Comparison of ENCODE assay signal across 8 cellular contexts in genomic region chr21:33299181-33299752, GRCh38. TPM values are rescaled to one million over a fixed set of nuclear protein-coding genes. Genes with fewer than 3 reads are reported as not detected.
A peak's percentile ranks its signal among the peaks of the same experiment; 100 is the strongest.
DNase-seq lines count a peak whose midpoint lies in the region; ATAC-seq and TF ChIP-seq lines count a peak whose summit lies in the region.

No MANE protein-coding gene starts in this region.

- ATAC-seq in GM19397 (IDR thresholded peaks at IDR 0.05; ENCODE audit: unreplicated experiment) (peak; percentile 56), body of pancreas (no peak)
- ATAC-seq in naive thymus-derived CD8-positive, alpha-beta T cell = peak; percentile 91 to 94

- no peak overlapping the region for H3K4me3 ChIP-seq in Jurkat, Clone E6-1 (ENCODE audit: low read length)
- H3K4me3 ChIP-seq in body of pancreas = no peak overlapping the region

- H3K36me3 Mint-ChIP-seq in CD14-positive monocyte = peaks cover 28 to 52% of the 10 kb centered on the region in 2 donors
- peaks cover 0 to 21% (median 3%) of the 10 kb centered on the region in 3 donors for H3K36me3 Mint-ChIP-seq in naive thymus-derived CD8-positive, alpha-beta T cell

- DNase-seq in CD14-positive monocyte (ENCODE audit: low spot score) = peak; percentile 76
- DNase-seq in Jurkat, Clone E6-1 (ENCODE audit: low read depth, low spot score) = peak; percentile 50
- peak; percentile 26 for DNase-seq in activated T-cell treated with anti-CD3 and anti-CD28 coated beads for 24 hours (ENCODE audit: low read depth)
- DNase-seq in naive thymus-derived CD8-positive, alpha-beta T cell = peak in 9 of 10 donors; percentile 17 to 72 (median 34)
- no peak for DNase-seq in NCI-H2081 (lab: John Stamatoyannopoulos, UW)
- no peak for DNase-seq in body of pancreas
- no peak for DNase-seq in NCI-H1417 treated with DMSO at 0.1 percent for 48 hours (lab: John Stamatoyannopoulos, UW)

- WGBS in body of pancreas, 2 donors = 65 to 85% methylated on average over 5 of the region's 5 CpGs

- TF ChIP-seq POLR2A in body of pancreas (IDR thresholded peaks at IDR 0.05) = no peak

- peaks cover 0 to 10% of the 10 kb centered on the region in 2 donors for H3K36me3 ChIP-seq in body of pancreas (replicated peaks in 1 of 2; ENCODE audit: insufficient read depth in 1 of 2, low read depth in 2 of 2)

- H3K27me3 ChIP-seq in body of pancreas = no peaks in the 10 kb centered on the region

- TF ChIP-seq CTCF in CD14-positive monocyte (IDR thresholded peaks at IDR 0.05) = peak; percentile 59
- no peak for TF ChIP-seq CTCF in body of pancreas (IDR thresholded peaks at IDR 0.05)

- peak overlapping the region; percentile 94 to 99 (median 97) for H3K27ac Mint-ChIP-seq in CD14-positive monocyte
- peak overlapping the region; percentile 80 to 90 (median 86) for H3K27ac Mint-ChIP-seq in naive thymus-derived CD8-positive, alpha-beta T cell

- intact Hi-C loops in CD14-positive monocyte (cut with micrococcal nuclease) = loop anchor here in 1 of 2 donors (5.0 kb wide), 1 partner anchor 33 kb away; no protein-coding TSS in a partner anchor
- intact Hi-C loops in body of pancreas (cut with DNase I) = no loop called here

- no peaks in the 10 kb centered on the region for H3K9me3 ChIP-seq in body of pancreas

- peaks cover 0 to 1% (median 0%) of the 10 kb centered on the region in 3 donors for H3K27me3 Mint-ChIP-seq in CD14-positive monocyte (ENCODE audit: low read depth in 3 of 3)
- no peaks in the 10 kb centered on the region for H3K27me3 Mint-ChIP-seq in naive thymus-derived CD8-positive, alpha-beta T cell

- no peak overlapping the region for H3K27ac ChIP-seq in body of pancreas

- peaks cover 10% of the 10 kb centered on the region for H3K4me1 ChIP-seq in body of pancreas

- H3K4me1 Mint-ChIP-seq in CD14-positive monocyte = peaks cover 67% of the 10 kb centered on the region
- H3K4me1 Mint-ChIP-seq in naive thymus-derived CD8-positive, alpha-beta T cell = peaks cover 21 to 69% (median 49%) of the 10 kb centered on the region in 4 donors

- POLR2A ChIA-PET in naive thymus-derived CD8-positive, alpha-beta T cell (lab: Charles Lee) = interaction anchor here (0.6 to 4.8 kb wide), 8 partner anchors 26 to 367 kb away, joined by 3 to 29 read pairs (median 3); partner anchors contain the start of genes IFNAR1 and IL10RB

- H3K9me3 Mint-ChIP-seq in CD14-positive monocyte = peaks cover 0 to 2% (median 0%) of the 10 kb centered on the region in 7 donors
- no peaks in the 10 kb centered on the region for H3K9me3 Mint-ChIP-seq in naive thymus-derived CD8-positive, alpha-beta T cell

- peak overlapping the region in 1 of 2 donors; percentile 68 for H3K4me3 Mint-ChIP-seq in CD14-positive monocyte
- H3K4me3 Mint-ChIP-seq in naive thymus-derived CD8-positive, alpha-beta T cell = peak overlapping the region; percentile 52 to 83 (median 72)

RNA-seq across cellular contexts. Expression of gene IFNAR1, which starts 25.5 kb away (rescaled TPM):
- polyA plus RNA-seq in CD14-positive monocyte = 10 to 100 TPM; 56.2 to 95.3 TPM
- polyA plus RNA-seq in Jurkat, Clone E6-1 (2012; ENCODE audit: insufficient read depth, insufficient read length) = 16.9 TPM
- total RNA-seq in naive thymus-derived CD8-positive, alpha-beta T cell = 10 to 100 TPM; 50.1 to 53.7 TPM
- polyA plus RNA-seq in naive thymus-derived CD8-positive, alpha-beta T cell = 10 to 100 TPM; 48.7 to 69.0 (median 51.8) TPM
- 10 to 100 TPM; 14.2 to 17.9 TPM for total RNA-seq in body of pancreas

RNA-seq across cellular contexts. Expression of gene IL10RB, which starts 33.1 kb away (rescaled TPM):
- polyA plus RNA-seq in CD14-positive monocyte = 100 to 1,000 TPM; 212 to 225 TPM
- 16.8 TPM for polyA plus RNA-seq in Jurkat, Clone E6-1 (2012; ENCODE audit: insufficient read depth, insufficient read length)
- total RNA-seq in naive thymus-derived CD8-positive, alpha-beta T cell = 10 to 100 TPM; 29.4 to 33.2 TPM
- 10 to 100 TPM; 44.6 to 50.6 (median 50.5) TPM for polyA plus RNA-seq in naive thymus-derived CD8-positive, alpha-beta T cell
- total RNA-seq in body of pancreas = 10 to 100 TPM in 1 of 2 donors, 1 to 10 TPM in 1; 6.6 to 27.0 TPM

Comparison
In these comparisons a context has a peak if more than half of its experiments do, and no peak if none do; other contexts are left out.
1. DNase-seq: peak in CD14-positive monocyte (single experiment), Jurkat, Clone E6-1 (single experiment), activated T-cell treated with anti-CD3 and anti-CD28 coated beads for 24 hours (single experiment) and naive thymus-derived CD8-positive, alpha-beta T cell (9 of 10); none in NCI-H2081 (0 of 2), body of pancreas (0 of 4) and NCI-H1417 treated with DMSO at 0.1 percent for 48 hours (single experiment).